In the genomic region with DNA sequence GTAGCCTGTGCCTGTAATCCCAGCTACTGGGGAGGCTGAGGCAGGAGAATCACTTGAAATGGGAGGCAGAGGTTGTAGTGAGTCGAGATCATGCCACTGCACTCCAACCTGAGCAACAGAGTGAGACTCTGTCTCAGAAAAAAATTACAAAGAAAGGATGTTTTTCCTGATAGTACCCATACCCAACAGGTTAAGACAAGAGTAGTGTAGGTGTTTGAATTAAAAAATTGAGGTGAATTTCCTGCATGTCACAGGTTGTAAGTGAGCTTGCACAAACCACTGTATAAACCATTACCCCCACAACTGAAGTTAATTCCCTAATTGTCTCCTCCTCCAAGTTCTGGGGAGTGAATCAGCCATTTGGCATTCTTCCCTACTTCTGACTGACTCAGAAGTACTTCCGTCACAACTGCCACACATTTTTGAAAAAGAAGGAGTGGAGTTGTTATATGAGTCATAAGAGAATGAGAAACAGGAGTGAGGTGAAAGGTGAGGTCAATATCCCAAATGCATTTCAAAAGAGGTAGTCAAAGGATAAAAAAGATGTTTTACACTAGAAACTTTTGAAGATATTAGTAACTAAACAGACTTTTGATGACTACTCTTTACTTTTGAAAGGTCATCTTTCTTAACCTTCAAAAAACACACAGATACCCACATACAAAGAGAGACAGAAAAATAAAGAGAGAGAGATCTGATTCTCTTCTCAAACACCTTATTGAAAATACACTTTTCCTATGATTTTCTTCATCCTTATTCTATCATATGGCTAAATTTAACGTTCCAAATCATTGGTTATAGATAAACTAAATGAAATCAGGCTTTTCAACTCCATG, we compare ENCODE assay signal across 10 cellular contexts.
DNase-seq lines count a peak whose midpoint lies in the region.
"Had no signal": no experiment of that assay in that cellular context is flagged by ENCODE, and none has a peak within 500 bp of the region (broad histone marks: within the 10 kb centered on the region; RNA-seq: fewer than 3 reads in every experiment).

No MANE protein-coding gene starts in this region.

- peaks cover 2 to 5% of the 10 kb centered on the region in 2 experiments for H3K4me1 ChIP-seq in trophoblast cell (ENCODE audit: control insufficient read depth in 1 of 2, insufficient read depth in 2 of 2, low read length in 2 of 2)

- H3K14ac ChIP-seq in trophoblast cell (ENCODE audit: low read length), result no peak overlapping the region

- no CpG with 5 or more reads among the region's 3 CpGs for WGBS in trophoblast cell (ENCODE audit: extremely low coverage, insufficient coverage, insufficient read length)

- peak overlapping the region; percentile 72 for H2BK120ac ChIP-seq in trophoblast cell (ENCODE audit: insufficient read depth, low read length, poor library complexity)

- no peak overlapping the region for H3K4me2 ChIP-seq in trophoblast cell (ENCODE audit: low read length)

- H3K23ac ChIP-seq in trophoblast cell (ENCODE audit: low read length), result no peak overlapping the region

- H3K27me3 ChIP-seq in trophoblast cell (ENCODE audit: insufficient read depth, low read length), result no peaks in the 10 kb centered on the region

- H3K9me3 ChIP-seq in trophoblast cell (ENCODE audit: insufficient read depth, low read depth, low read length), result no peaks in the 10 kb centered on the region

- H4K8ac ChIP-seq in trophoblast cell (ENCODE audit: low read depth, low read length), result no peak overlapping the region

- H2BK12ac ChIP-seq in trophoblast cell (ENCODE audit: low read length), result peak overlapping the region; percentile 87

- no peaks in the 10 kb centered on the region for H3K79me2 ChIP-seq in trophoblast cell (ENCODE audit: control insufficient read depth, insufficient read depth, low read length, poor library complexity)

- H3K9ac ChIP-seq in trophoblast cell (ENCODE audit: low read length), result no peak overlapping the region

- DNase-seq in ELF-1 (ENCODE audit: low read depth, low spot score) (peak; percentile 1), OCI-M1 (lab: John Stamatoyannopoulos, UW) (peak; percentile 64), epithelial cell of prostate (ENCODE audit: low read depth, low spot score) (peak; percentile 99), trophoblast cell (peak; percentile 78 to 95), DMS79 treated with DMSO at 0.1 percent for 48 hours (lab: John Stamatoyannopoulos, UW) (no peak), NCI-H146 (lab: John Stamatoyannopoulos, UW) (no peak), GOT3 (lab: John Stamatoyannopoulos, UW) (no peak)
- no peak for DNase-seq in stimulated activated CD4-positive, alpha-beta T cell treated with anti-CD3 and anti-CD28 coated beads, Interleukin-4, amount 100 ng/mL, for 1 hour
- DNase-seq: effector CD8-positive, alpha-beta T cell; NK-92 treated with Interleukin-12 subunit alpha and Interleukin-12 subunit beta, amount 100 ng/mL, for 24 hours had no signal

- H3K79me1 ChIP-seq in trophoblast cell (ENCODE audit: low read length), result peaks cover 2% of the 10 kb centered on the region

- no peaks in the 10 kb centered on the region for H3K36me3 ChIP-seq in trophoblast cell (ENCODE audit: control insufficient read depth in 1 of 2, insufficient read depth in 2 of 2, low read length in 2 of 2)

- H2BK5ac ChIP-seq in trophoblast cell (ENCODE audit: low read depth, low read length, poor library complexity), result peak overlapping the region; percentile 83

- no peak overlapping the region for H3K4me3 ChIP-seq in trophoblast cell (ENCODE audit: low read depth, low read length)

- H3K18ac ChIP-seq in trophoblast cell (ENCODE audit: low read length), result no peak overlapping the region

- no peak overlapping the region for H2AFZ ChIP-seq in trophoblast cell (ENCODE audit: insufficient read depth, low read length, poor library complexity)

- no peak overlapping the region for H2AK5ac ChIP-seq in trophoblast cell (ENCODE audit: low read length)

- H4K91ac ChIP-seq in trophoblast cell (ENCODE audit: low read depth, low read length), result peak overlapping the region; percentile 50

- no peak overlapping the region for H4K12ac ChIP-seq in trophoblast cell (ENCODE audit: low read depth, low read length)

- peak overlapping the region; percentile 99 for H3K27ac ChIP-seq in epithelial cell of prostate
- H3K27ac ChIP-seq in trophoblast cell (ENCODE audit: low read depth, low read length), result peak overlapping the region; percentile 37

- no peak overlapping the region for H3K4ac ChIP-seq in trophoblast cell (ENCODE audit: low read depth, low read length)

Comparison
In these comparisons a context has a peak if more than half of its experiments do, and no peak if none do; other contexts are left out.
1. DNase-seq: peak in ELF-1 (single experiment), OCI-M1 (single experiment), epithelial cell of prostate (single experiment) and trophoblast cell (2 of 2); none in DMS79 treated with DMSO at 0.1 percent for 48 hours (single experiment), NCI-H146 (single experiment), stimulated activated CD4-positive, alpha-beta T cell treated with anti-CD3 and anti-CD28 coated beads, Interleukin-4, amount 100 ng/mL, for 1 hour (single experiment) and GOT3 (single experiment).